9 cellular contexts compared by ENCODE assay signal in the genomic region with DNA sequence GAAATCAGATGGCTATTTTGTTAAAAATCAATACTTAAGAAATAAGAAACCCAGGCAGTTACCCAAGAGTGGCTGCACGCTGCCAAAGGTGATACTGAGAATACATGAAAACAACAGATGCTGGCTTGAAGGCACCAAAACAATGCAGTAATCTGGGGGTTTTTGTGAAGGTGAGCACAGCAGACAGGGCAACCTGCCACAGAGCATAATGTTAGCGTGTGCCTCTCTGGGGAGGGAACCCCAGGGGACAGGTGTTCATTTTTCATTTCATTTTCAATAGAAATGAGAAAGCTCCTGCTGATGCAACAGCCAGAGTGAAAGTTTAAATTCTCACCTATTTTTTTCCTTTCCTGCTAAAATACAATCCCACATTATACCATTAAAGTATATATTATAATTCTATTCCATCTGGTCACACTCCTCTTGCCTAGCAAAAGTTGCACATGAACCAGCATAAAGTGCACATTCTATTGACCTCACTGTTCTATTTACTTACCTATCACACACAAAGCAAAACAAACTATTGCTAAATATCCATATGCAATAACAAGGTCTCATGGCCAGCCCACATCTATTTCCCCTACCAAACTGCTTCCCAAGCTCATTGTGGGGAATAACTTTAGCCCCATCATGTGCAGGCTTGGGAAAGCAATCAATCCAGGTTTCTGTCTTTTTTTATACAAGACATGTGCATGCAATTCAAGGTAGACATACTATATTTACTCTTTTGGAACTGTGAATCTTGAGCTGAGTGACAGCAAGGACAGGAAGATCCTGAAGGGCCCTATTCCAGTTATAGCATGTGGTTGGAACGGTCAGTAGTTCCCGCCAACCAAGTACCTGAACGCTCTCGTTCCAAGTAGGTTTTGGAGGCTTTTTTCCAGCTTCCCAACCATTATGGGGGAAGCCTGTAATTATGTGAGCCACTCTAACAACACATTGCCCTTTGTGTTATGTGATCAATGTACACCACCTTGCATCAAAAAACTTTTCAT.
DNase-seq lines count a peak whose midpoint lies in the region; ATAC-seq and TF ChIP-seq lines count a peak whose summit lies in the region.
"Had no signal": no experiment of that assay in that cellular context is flagged by ENCODE, and none has a peak within 500 bp of the region (broad histone marks: within the 10 kb centered on the region; RNA-seq: fewer than 3 reads in every experiment).

No MANE protein-coding gene starts in this region.

- TF ChIP-seq CTCF in GM12865 (IDR thresholded peaks at IDR 0.05; ENCODE audit: insufficient read depth, low read depth, low read length, missing control alignments), result no peak

- H3K36me3 ChIP-seq in SJCRH30, result no peaks in the 10 kb centered on the region; the same call in 1 of the 2 replicates

- no peak overlapping the region for H3K4me3 Mint-ChIP-seq in activated CD4-positive, alpha-beta memory T cell treated with anti-CD3 and anti-CD28 coated beads for 36 hours

- peaks cover 4% of the 10 kb centered on the region for H3K36me3 Mint-ChIP-seq in activated CD4-positive, alpha-beta memory T cell treated with anti-CD3 and anti-CD28 coated beads for 36 hours

- H3K27me3 ChIP-seq in SJCRH30, result no peaks in the 10 kb centered on the region

- CTCF ChIA-PET in activated CD4-positive, alpha-beta memory T cell treated with anti-CD3 and anti-CD28 coated beads for 36 hours (lab: Charles Lee), result interaction anchor here (1.1 to 1.8 kb wide), 3 partner anchors 60 to 83 kb away, joined by 3 to 4 read pairs (median 3); no protein-coding TSS in a partner anchor

- no peak overlapping the region for H3K27ac Mint-ChIP-seq in activated CD4-positive, alpha-beta memory T cell treated with anti-CD3 and anti-CD28 coated beads for 36 hours

- H3K4me3 ChIP-seq in GM12865 (ENCODE audit: low read depth, low read length) (no peak overlapping the region), SJCRH30 (no peak overlapping the region)

- peaks cover 32% of the 10 kb centered on the region for H3K4me1 Mint-ChIP-seq in activated CD4-positive, alpha-beta memory T cell treated with anti-CD3 and anti-CD28 coated beads for 36 hours (ENCODE audit: low read depth)

- TF ChIP-seq POLR2A in Raji (IDR thresholded peaks at IDR 0.05; ENCODE audit: insufficient read depth, low read depth, low read length), result 0 out of 2 replicates have a peak, but pooled peaks have one; percentile 22

- no peaks in the 10 kb centered on the region for H3K9me3 Mint-ChIP-seq in activated CD4-positive, alpha-beta memory T cell treated with anti-CD3 and anti-CD28 coated beads for 36 hours

- POLR2A ChIA-PET in activated CD4-positive, alpha-beta memory T cell treated with anti-CD3 and anti-CD28 coated beads for 36 hours (lab: Charles Lee), result no interaction called here

- ATAC-seq in GM19351 (IDR thresholded peaks at IDR 0.05; ENCODE audit: unreplicated experiment), result peak; percentile 77
- ATAC-seq in HG03066 (IDR thresholded peaks at IDR 0.05; ENCODE audit: low read depth, unreplicated experiment), result peak; percentile 81

- H3K27ac ChIP-seq in SJCRH30, result no peak overlapping the region
- H3K27ac ChIP-seq: epithelial cell of prostate had no signal

- intact Hi-C loops in activated CD4-positive, alpha-beta memory T cell treated with anti-CD3 and anti-CD28 coated beads for 36 hours (cut with micrococcal nuclease), result no loop called here

- no peaks in the 10 kb centered on the region for H3K4me1 ChIP-seq in SJCRH30

- no peaks in the 10 kb centered on the region for H3K27me3 Mint-ChIP-seq in activated CD4-positive, alpha-beta memory T cell treated with anti-CD3 and anti-CD28 coated beads for 36 hours

- H3K9me3 ChIP-seq in SJCRH30 (replicated peaks), result no peaks in the 10 kb centered on the region

- DNase-seq in GM12865 (ENCODE audit: low read depth) (peak; percentile 92), SJCRH30 (no peak), T-helper 9 cell (no peak)
- no peak for DNase-seq in activated CD4-positive, alpha-beta memory T cell treated with anti-CD3 and anti-CD28 coated beads for 36 hours
- no peak for DNase-seq in stimulated activated naive CD4-positive, alpha-beta T cell (lab: John Stamatoyannopoulos, UW)
